In the genomic region with DNA sequence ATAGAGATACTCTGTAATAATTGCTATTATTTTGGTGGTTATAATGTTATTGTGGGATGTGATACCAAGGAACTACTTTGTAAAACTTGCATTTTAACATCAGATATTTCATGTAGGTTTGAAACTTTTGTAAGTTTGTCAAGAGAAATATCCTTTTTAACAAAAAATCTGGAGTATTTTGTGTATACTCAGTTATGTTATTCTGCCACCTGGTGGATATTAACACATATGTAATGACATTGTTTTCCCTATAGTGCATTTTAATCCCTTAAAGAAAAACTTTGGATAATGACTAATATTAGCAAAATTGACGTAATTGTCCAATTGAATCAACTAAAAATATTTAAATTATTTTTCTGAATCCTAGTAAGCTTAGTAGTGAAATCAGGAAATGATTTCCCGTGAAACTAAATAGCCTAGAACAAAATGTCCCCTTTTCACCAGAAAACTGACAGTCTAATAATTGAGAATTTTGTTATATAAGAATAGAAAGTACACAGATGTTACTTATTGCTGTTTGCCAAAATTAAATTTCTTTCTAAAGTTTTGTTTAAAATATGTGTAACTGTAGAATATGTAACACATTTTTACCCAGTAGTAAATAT, we compare ENCODE assay signal across 8 cellular contexts. TPM values are rescaled to one million over a fixed set of nuclear protein-coding genes. Genes with fewer than 3 reads are reported as not detected.
DNase-seq lines count a peak whose midpoint lies in the region; ATAC-seq, FAIRE-seq and TF ChIP-seq lines count a peak whose summit lies in the region.

No MANE protein-coding gene starts in this region.

- H3K4me3 ChIP-seq in Loucy (ENCODE audit: low read length, poor library complexity, severe bottlenecking): no peak overlapping the region
- H3K4me3 ChIP-seq in tibial nerve: no peak overlapping the region

- DNase-seq in SIG-M5 treated with dmso at 0.1 percent for 504 hours (lab: John Stamatoyannopoulos, UW; ENCODE audit: unreplicated experiment) (peak; percentile 34), SIG-M5 (lab: John Stamatoyannopoulos, UW) (no peak), tibial nerve (ENCODE audit: low spot score in 2 of 2) (no peak), GM19240 (ENCODE audit: insufficient read length, low spot score) (no peak), T-helper 17 cell (no peak)

- TF ChIP-seq CTCF in Loucy (conservative IDR thresholded peaks at IDR 0.05; ENCODE audit: low read length) (peak; percentile 75), tibial nerve (IDR thresholded peaks at IDR 0.05) (peak; percentile 14 to 53 (median 30))

- peaks cover 2% of the 10 kb centered on the region for H3K36me3 Mint-ChIP-seq in T-helper 17 cell (ENCODE audit: low read depth)

- no peak overlapping the region for H3K27ac ChIP-seq in tibial nerve

- no peaks in the 10 kb centered on the region for H3K9me2 ChIP-seq in Loucy (replicated peaks; ENCODE audit: low read depth, low read length)

- 77 to 78% methylated on average over 2 of the region's 2 CpGs for WGBS in tibial nerve, 2 donors

- TF ChIP-seq POLR2A in tibial nerve (IDR thresholded peaks at IDR 0.05): no peak

- H3F3A ChIP-seq in Loucy (ENCODE audit: low read depth): no peaks in the 10 kb centered on the region

- no peaks in the 10 kb centered on the region for H4K20me1 ChIP-seq in Loucy (ENCODE audit: insufficient read depth, low read length, poor library complexity, severe bottlenecking)

- H3K36me3 ChIP-seq in Loucy (ENCODE audit: insufficient read depth, low read length) (peaks cover 30% of the 10 kb centered on the region; the same call in 1 of the 2 replicates), tibial nerve (peaks cover 0 to 29% (median 0%) of the 10 kb centered on the region in 3 donors)

- H3K4me1 ChIP-seq in Loucy (ENCODE audit: insufficient read depth, low read length, poor library complexity, severe bottlenecking): no peaks in the 10 kb centered on the region
- peaks cover 0 to 29% (median 6%) of the 10 kb centered on the region in 4 donors for H3K4me1 ChIP-seq in tibial nerve

- no peak for ATAC-seq in T-helper 17 cell
- ATAC-seq in HG03175 (IDR thresholded peaks at IDR 0.05; ENCODE audit: unreplicated experiment): no peak

- no peaks in the 10 kb centered on the region for H3K27me3 Mint-ChIP-seq in T-helper 17 cell

- H3K9me3 ChIP-seq in Loucy (ENCODE audit: insufficient read depth, low read depth, low read length) (no peaks in the 10 kb centered on the region), tibial nerve (no peaks in the 10 kb centered on the region), T-helper 17 cell (ENCODE audit: control insufficient read depth, low read length, poor library complexity, severe bottlenecking) (no peaks in the 10 kb centered on the region)

- H2AFZ ChIP-seq in Loucy (ENCODE audit: low read length): no peak overlapping the region

- H3K9ac ChIP-seq in Loucy (ENCODE audit: low read depth, low read length, poor library complexity, severe bottlenecking): no peak overlapping the region

- TF ChIP-seq EP300 in tibial nerve (IDR thresholded peaks at IDR 0.05): no peak

- no peaks in the 10 kb centered on the region for H3K4me1 Mint-ChIP-seq in T-helper 17 cell

- no peaks in the 10 kb centered on the region for H3K27me3 ChIP-seq in Loucy (ENCODE audit: insufficient read depth, low read length, poor library complexity, severe bottlenecking)
- no peaks in the 10 kb centered on the region for H3K27me3 ChIP-seq in tibial nerve

- FAIRE-seq in endometrium (lab: Jason Lieb, UNC): peak; percentile 78

- no peak overlapping the region for H3K27ac Mint-ChIP-seq in T-helper 17 cell

- H3K4me2 ChIP-seq in Loucy (ENCODE audit: low read depth, low read length, poor library complexity, severe bottlenecking): no peak overlapping the region

- no peak overlapping the region for H3K4me3 Mint-ChIP-seq in T-helper 17 cell

- H3K79me2 ChIP-seq in Loucy (ENCODE audit: insufficient read depth, low read length): no peaks in the 10 kb centered on the region

RNA-seq across cellular contexts. Expression of gene KCTD3, which starts 39.6 kb away (rescaled TPM):
- total RNA-seq in tibial nerve: 10 to 100 TPM; 62.4 to 99.8 (median 82.0) TPM
- total RNA-seq in T-helper 17 cell: 1 to 10 TPM; 2.1 to 2.5 TPM

Comparison
In these comparisons a context has a peak if more than half of its experiments do, and no peak if none do; other contexts are left out.
1. RNA of gene KCTD3, which starts 39.6 kb away (total RNA-seq): 62.4 to 99.8 TPM in tibial nerve; 2.1 to 2.5 TPM in T-helper 17 cell; every median in the first group is over 10 times any median in the second.